ENCODE assay signal across 17 cellular contexts in the genomic region with DNA sequence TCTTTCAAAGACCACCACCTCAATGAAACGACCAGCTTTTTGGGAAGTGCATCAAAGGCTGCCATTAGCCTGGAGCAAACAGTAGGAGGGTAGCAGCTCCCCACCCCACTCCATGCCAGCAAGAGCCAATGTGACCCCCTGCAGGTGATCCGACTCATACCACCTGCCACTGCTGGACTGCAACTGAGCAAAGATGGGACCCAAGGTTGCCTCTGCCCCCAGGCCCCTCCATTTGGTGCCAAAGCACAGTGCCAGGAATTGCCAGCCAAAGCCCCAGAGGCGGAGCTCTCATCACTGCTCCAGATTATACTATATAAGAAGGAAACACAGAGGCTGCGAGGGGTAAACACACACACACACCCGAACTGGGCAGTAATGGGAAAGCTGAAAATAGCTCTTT. TPM values are rescaled to one million over a fixed set of nuclear protein-coding genes. Genes with fewer than 3 reads are reported as not detected.
DNase-seq lines count a peak whose midpoint lies in the region; ATAC-seq and TF ChIP-seq lines count a peak whose summit lies in the region.
"Had no signal": no experiment of that assay in that cellular context is flagged by ENCODE, and none has a peak within 500 bp of the region (broad histone marks: within the 10 kb centered on the region; RNA-seq: fewer than 3 reads in every experiment).

No MANE protein-coding gene starts in this region.

- TF ChIP-seq POLR2A in gastroesophageal sphincter (IDR thresholded peaks at IDR 0.05): no peak
- no peak for TF ChIP-seq POLR2A in vagina (IDR thresholded peaks at IDR 0.05)

- H3K36me3 ChIP-seq in cardiac muscle cell (no peaks in the 10 kb centered on the region), right atrium auricular region (no peaks in the 10 kb centered on the region), OCI-LY7 (ENCODE audit: insufficient read depth, low read length) (no peaks in the 10 kb centered on the region), gastroesophageal sphincter (no peaks in the 10 kb centered on the region), vagina (no peaks in the 10 kb centered on the region)
- H3K36me3 ChIP-seq: heart left ventricle, SJSA1, uterus had no signal

- H3K9me3 ChIP-seq in cardiac muscle cell (ENCODE audit: low read depth) (no peaks in the 10 kb centered on the region), right atrium auricular region (no peaks in the 10 kb centered on the region), OCI-LY7 (ENCODE audit: low read length) (no peaks in the 10 kb centered on the region), gastroesophageal sphincter (no peaks in the 10 kb centered on the region), vagina (no peaks in the 10 kb centered on the region)
- H3K9me3 ChIP-seq: heart left ventricle, psoas muscle, SJSA1, uterus had no signal

- peak overlapping the region; percentile 91 for H3K27ac ChIP-seq in cardiac muscle cell
- peak overlapping the region in 1 of 2 donors; percentile 40 for H3K27ac ChIP-seq in right atrium auricular region
- H3K27ac ChIP-seq in OCI-LY7 (ENCODE audit: low read depth, low read length, poor library complexity, severe bottlenecking): no peak overlapping the region
- peak overlapping the region; percentile 80 to 94 (median 90) for H3K27ac ChIP-seq in gastroesophageal sphincter
- peak overlapping the region; percentile 54 for H3K27ac ChIP-seq in vagina
- H3K27ac ChIP-seq: psoas muscle, SJSA1 had no signal

- no peaks in the 10 kb centered on the region for H3K79me2 ChIP-seq in OCI-LY7 (ENCODE audit: insufficient read depth, low read depth, low read length)

- peaks cover 23% of the 10 kb centered on the region for H3K4me1 ChIP-seq in cardiac muscle cell (ENCODE audit: low read depth)
- H3K4me1 ChIP-seq in right atrium auricular region: peaks cover 0 to 20% of the 10 kb centered on the region in 2 donors
- H3K4me1 ChIP-seq in OCI-LY7 (ENCODE audit: insufficient read depth, low read length, poor library complexity, severe bottlenecking): peaks cover 11% of the 10 kb centered on the region
- H3K4me1 ChIP-seq in gastroesophageal sphincter: peaks cover 3 to 92% (median 22%) of the 10 kb centered on the region in 3 donors
- peaks cover 24% of the 10 kb centered on the region for H3K4me1 ChIP-seq in vagina
- H3K4me1 ChIP-seq: psoas muscle, SJSA1, uterus had no signal

- H3K27me3 ChIP-seq in cardiac muscle cell (no peaks in the 10 kb centered on the region), right atrium auricular region (no peaks in the 10 kb centered on the region), gastroesophageal sphincter (peaks cover under 1% of the 10 kb centered on the region), vagina (no peaks in the 10 kb centered on the region)
- H3K27me3 ChIP-seq: SJSA1, uterus had no signal

- no peaks in the 10 kb centered on the region for H3K9me2 ChIP-seq in OCI-LY7 (ENCODE audit: insufficient read depth, low read length)

- TF ChIP-seq EP300 in gastroesophageal sphincter (IDR thresholded peaks at IDR 0.05): no peak

- no peak for TF ChIP-seq CTCF in cardiac muscle cell (IDR thresholded peaks at IDR 0.05; ENCODE audit: low read depth, low read length)
- no peak for TF ChIP-seq CTCF in right atrium auricular region (IDR thresholded peaks at IDR 0.05)
- TF ChIP-seq CTCF in OCI-LY7 (conservative IDR thresholded peaks at IDR 0.05; ENCODE audit: low read length): no peak
- TF ChIP-seq CTCF in gastroesophageal sphincter (IDR thresholded peaks at IDR 0.05): no peak
- no peak for TF ChIP-seq CTCF in vagina (IDR thresholded peaks at IDR 0.05)

- 20 to 60% methylated on average over 2 to 5 of the region's 5 CpGs for WGBS in gastroesophageal sphincter (ENCODE audit: low coverage in 1 of 2), 2 donors

- intact Hi-C loops in OCI-LY7 (cut with micrococcal nuclease; ENCODE audit: unreplicated experiment): no loop called here
- intact Hi-C loops in vagina (cut with DNase I): no loop called here

- no peak overlapping the region for H3K4me3 ChIP-seq in cardiac muscle cell
- H3K4me3 ChIP-seq in right atrium auricular region: no peak overlapping the region
- no peak overlapping the region for H3K4me3 ChIP-seq in OCI-LY7 (ENCODE audit: low read depth, low read length, poor library complexity, severe bottlenecking)
- no peak overlapping the region for H3K4me3 ChIP-seq in gastroesophageal sphincter
- H3K4me3 ChIP-seq in vagina: no peak overlapping the region
- H3K4me3 ChIP-seq: heart left ventricle, psoas muscle, SJSA1, uterus had no signal

- H4K20me1 ChIP-seq in OCI-LY7 (ENCODE audit: insufficient read depth, low read length): no peaks in the 10 kb centered on the region

- peak overlapping the region; percentile 29; the same call in 1 of the 2 replicates for H2AFZ ChIP-seq in OCI-LY7 (ENCODE audit: low read length)

- POLR2A ChIA-PET in OCI-LY7 (lab: Charles Lee): no interaction called here

- ATAC-seq in gastroesophageal sphincter (no peak), HG03354 (IDR thresholded peaks at IDR 0.05; ENCODE audit: poor library complexity, severe bottlenecking, unreplicated experiment) (no peak)
- ATAC-seq: psoas muscle had no signal

- no peak for DNase-seq in cardiac muscle cell (ENCODE audit: low read depth in 1 of 2, low spot score in 1 of 2)
- no peak for DNase-seq in right atrium auricular region (ENCODE audit: low spot score)
- DNase-seq in OCI-LY7 (ENCODE audit: low spot score): no peak
- DNase-seq in vagina (ENCODE audit: extremely low spot score in 2 of 2): no peak
- DNase-seq in RPMI8226: no peak
- DNase-seq in NCI-H82 (lab: John Stamatoyannopoulos, UW): no peak
- DNase-seq: activated T-cell treated with anti-CD3 and anti-CD28 coated beads, Interleukin-2, amount 50 U/mL, for 4 hours; COR-L47; mammary epithelial cell; NCI-H187; NCI-H226; uterus had no signal

- peak overlapping the region; percentile 31; the same call in 1 of the 2 replicates for H3K4me2 ChIP-seq in OCI-LY7 (ENCODE audit: low read length)

- no TSS peak for BruUV-seq in OCI-LY7 (replicated peaks; lab: Mats Ljungman, UMichigan)

- CTCF ChIA-PET in OCI-LY7 (lab: Charles Lee; ENCODE audit: unreplicated experiment): no interaction called here

RNA-seq across cellular contexts. Expression of a gene that starts 8.3 kb away (rescaled TPM):
- 3.1 and 6.5 TPM in 2 replicates for total RNA-seq in cardiac muscle cell
- polyA plus RNA-seq in cardiac muscle cell: 0.77 and 1.8 TPM in 2 replicates
- total RNA-seq in right atrium auricular region: 1 to 10 TPM in 1 of 2 donors, under 1 TPM in 1; 0.56 to 1.2 TPM
- total RNA-seq in OCI-LY7 (2014; rRNA removed; shearing (Covaris generic)): 0.76 and 1.2 TPM in 2 replicates
- total RNA-seq in OCI-LY7 (2022): 1.2 and 1.6 TPM in 2 replicates
- total RNA-seq in gastroesophageal sphincter: 10 to 100 TPM; 23.3 to 87.7 (median 47.8) TPM
- total RNA-seq in vagina: 8.6 TPM
